Comparison of ENCODE assay signal across 1 cellular context in genomic region chr7:140175221-140176218, GRCh38.
TF ChIP-seq lines count a peak whose summit lies in the region.

No MANE protein-coding gene starts in this region.

TF ChIP-seq in HEK293, 187 proteins besides CTCF, POLR2A, EP300 and RAD21 (continued from another document):
- TF ChIP-seq ZBTB1 (tag by site-specific recombination; IDR thresholded peaks at IDR 0.05) (no peak), ZNF335 (tag by site-specific recombination; conservative IDR thresholded peaks at IDR 0.05) (peak; percentile 75), ZSCAN5A (tag by site-specific recombination; IDR thresholded peaks at IDR 0.05) (no peak), ZNF146 (tag by site-specific recombination; IDR thresholded peaks at IDR 0.05) (no peak), ZNF341 (tag by site-specific recombination; IDR thresholded peaks at IDR 0.05; ENCODE audit: low read depth) (peak; percentile 30), ZBTB8A (tag by site-specific recombination; IDR thresholded peaks at IDR 0.05) (peak; percentile 93), ZNF16 (tag by site-specific recombination; IDR thresholded peaks at IDR 0.05; ENCODE audit: low read depth) (no peak), ZNF449 (tag by site-specific recombination; IDR thresholded peaks at IDR 0.05) (peak; percentile 91), HOXA7 (CRISPR knock-in tag; IDR thresholded peaks at IDR 0.05; ENCODE audit: borderline replicate concordance) (no peak), ZNF488 (tag by site-specific recombination; IDR thresholded peaks at IDR 0.05) (no peak), ZNF639 (tag by site-specific recombination; IDR thresholded peaks at IDR 0.05) (no peak), ZNF18 (tag by site-specific recombination; IDR thresholded peaks at IDR 0.05) (no peak), ZNF280D (tag by site-specific recombination; IDR thresholded peaks at IDR 0.05) (no peak), ZNF112 (tag by site-specific recombination; IDR thresholded peaks at IDR 0.05) (no peak), INSM2 (tag by site-specific recombination; IDR thresholded peaks at IDR 0.05) (no peak), ZNF423 (tag by site-specific recombination; IDR thresholded peaks at IDR 0.05) (no peak), KLF7 (tag by site-specific recombination; IDR thresholded peaks at IDR 0.05; ENCODE audit: borderline replicate concordance) (no peak), ZBTB17 (tag by site-specific recombination; IDR thresholded peaks at IDR 0.05) (peak; percentile 63), ZNF266 (tag by site-specific recombination; IDR thresholded peaks at IDR 0.05; ENCODE audit: low read depth) (no peak), ZNF658 (tag by site-specific recombination; IDR thresholded peaks at IDR 0.05) (no peak), ZNF610 (tag by site-specific recombination; IDR thresholded peaks at IDR 0.05; ENCODE audit: borderline replicate concordance) (no peak), ZNF133 (tag by site-specific recombination; IDR thresholded peaks at IDR 0.05) (no peak), ZNF580 (tag by site-specific recombination; IDR thresholded peaks at IDR 0.05) (no peak), ZEB2 (tag by site-specific recombination; IDR thresholded peaks at IDR 0.05) (peak; percentile 92), OVOL3 (tag by site-specific recombination; IDR thresholded peaks at IDR 0.05) (no peak), ZBTB11 (tag by site-specific recombination; conservative IDR thresholded peaks at IDR 0.05; ENCODE audit: low read depth) (peak; percentile 36; the same call in 1 of the 2 replicates), ZNF169 (tag by site-specific recombination; IDR thresholded peaks at IDR 0.05) (no peak), ZNF350 (tag by site-specific recombination; IDR thresholded peaks at IDR 0.05) (no peak), ZNF776 (tag by site-specific recombination; IDR thresholded peaks at IDR 0.05; ENCODE audit: borderline replicate concordance) (no peak), ZNF692 (tag by site-specific recombination; IDR thresholded peaks at IDR 0.05) (0 out of 2 replicates have a peak, but pooled peaks have one; percentile 8), ZNF23 (tag by site-specific recombination; IDR thresholded peaks at IDR 0.05; ENCODE audit: borderline replicate concordance) (no peak), IKZF3 (tag by site-specific recombination; IDR thresholded peaks at IDR 0.05) (no peak), KLF8 (tag by site-specific recombination; IDR thresholded peaks at IDR 0.05) (peak; percentile 35), ZNF324 (tag by site-specific recombination; IDR thresholded peaks at IDR 0.05) (0 out of 2 replicates have a peak, but pooled peaks have one; percentile 68), GLIS1 (tag by site-specific recombination; IDR thresholded peaks at IDR 0.05) (peak; percentile 58; the same call in 1 of the 2 replicates), SCRT1 (tag by site-specific recombination; IDR thresholded peaks at IDR 0.05; ENCODE audit: borderline replicate concordance) (no peak)
